Comparison of ENCODE assay signal across 10 cellular contexts in the genomic region with DNA sequence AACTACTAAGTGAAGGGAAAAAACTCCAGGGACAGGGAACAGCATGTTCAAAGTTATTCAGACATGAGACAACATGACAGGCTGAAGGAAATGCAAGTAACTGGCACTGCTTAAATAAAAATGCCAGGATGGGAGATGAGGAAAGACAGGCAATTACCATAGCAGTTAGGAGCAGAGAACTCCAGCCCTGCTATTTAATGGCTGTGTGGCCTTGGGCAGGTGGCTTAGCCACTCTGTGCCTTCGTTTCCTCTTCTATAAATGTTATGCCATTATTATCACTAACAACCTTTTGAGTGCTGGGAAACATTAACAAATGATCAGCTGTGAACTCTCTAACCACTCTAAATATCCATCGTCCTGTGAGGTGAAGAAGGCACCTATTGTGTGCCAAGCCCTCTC. TPM values are rescaled to one million over a fixed set of nuclear protein-coding genes. Genes with fewer than 3 reads are reported as not detected.
"Had no signal": no experiment of that assay in that cellular context is flagged by ENCODE, and none has a peak within 500 bp of the region (broad histone marks: within the 10 kb centered on the region; RNA-seq: fewer than 3 reads in every experiment).

No MANE protein-coding gene starts in this region.

- DNase-seq: GM23248, GOT3, H7, HFFc6, KG1 had no signal

- H2AFZ ChIP-seq: GM23248 had no signal

- H3K4me3 ChIP-seq: GM23248, HAP-1 had no signal

- FAIRE-seq: HTR-8/SVneo had no signal

- H3K36me3 ChIP-seq: HAP-1 had no signal

- H3K9ac ChIP-seq: GM23248 had no signal

- ATAC-seq: HCT116 had no signal

- H3K9me3 ChIP-seq: HAP-1 had no signal

- H3K27ac ChIP-seq: GM23248 had no signal

RNA-seq across cellular contexts. Expression of gene PROM1, which starts 32.7 kb away (rescaled TPM):
- total RNA-seq: GM23248, H4 had no signal
- polyA plus RNA-seq: GM23248, IgD-negative memory B cell had no signal
